Comparison of ENCODE assay signal across 19 cellular contexts in genomic region chr3:195109098-195109657, GRCh38.
"Had no signal": no experiment of that assay in that cellular context is flagged by ENCODE, and none has a peak within 500 bp of the region (broad histone marks: within the 10 kb centered on the region; RNA-seq: fewer than 3 reads in every experiment).

No MANE protein-coding gene starts in this region.

- H3K9me3 ChIP-seq: ascending aorta, mucosa of descending colon had no signal

- DNase-seq: activated CD4-positive, alpha-beta memory T cell treated with anti-CD3 and anti-CD28 coated beads, Interleukin-2, amount 10 ng/mL, durations not matched to agents 7 days and 5 days; activated CD4-positive, alpha-beta T cell treated with anti-CD3 and anti-CD28 coated beads, Interleukin-2, amount 10 ng/mL, durations not matched to agents 24 days and 14 days; activated gamma-delta T cell; activated naive CD4-positive, alpha-beta T cell treated with anti-CD3 and anti-CD28 coated beads, Interleukin-2, amount 50 U/mL, for 16 hours; brain microvascular endothelial cell; effector memory CD4-positive, alpha-beta T cell; glutamatergic neuron; hypothalamus; left cardiac atrium; mucosa of descending colon; nephron progenitor cell; occipital lobe; stimulated activated CD4-positive, alpha-beta T cell treated with anti-CD3 and anti-CD28 coated beads, Interleukin-4, amount 100 ng/mL, for 24 hours; stimulated activated naive CD4-positive, alpha-beta T cell treated with Interleukin-2 at 50 U/mL for 16 hours had no signal

- H3K27ac Mint-ChIP-seq: activated CD4-positive, alpha-beta memory T cell treated with anti-CD3 and anti-CD28 coated beads, Interleukin-2, amount 10 ng/mL, durations not matched to agents 7 days and 5 days; activated CD4-positive, alpha-beta T cell treated with anti-CD3 and anti-CD28 coated beads, Interleukin-2, amount 10 ng/mL, durations not matched to agents 24 days and 14 days; activated T-helper 1 cell treated with anti-CD3 and anti-CD28 coated beads, Interleukin-12 subunit alpha, Interleukin-12 subunit beta, Interleukin-2, Interleukin-4 antibody, amounts not matched to agents 30 ng/mL and 10 ng/mL and 1 ng/mL, durations not matched to agents 14 hours and 24 hours and 36 hours; memory B cell; nephron progenitor cell had no signal

- H3K36me3 ChIP-seq: ascending aorta, brain microvascular endothelial cell had no signal

- H3K36me3 Mint-ChIP-seq: memory B cell had no signal

- ATAC-seq: esophagus mucosa, left cardiac atrium, mucosa of descending colon had no signal

- H3K27me3 Mint-ChIP-seq: activated CD4-positive, alpha-beta memory T cell treated with anti-CD3 and anti-CD28 coated beads, Interleukin-2, amount 10 ng/mL, durations not matched to agents 7 days and 5 days; activated CD4-positive, alpha-beta T cell treated with anti-CD3 and anti-CD28 coated beads, Interleukin-2, amount 10 ng/mL, durations not matched to agents 24 days and 14 days; central memory CD8-positive, alpha-beta T cell; memory B cell had no signal

- H3K4me3 Mint-ChIP-seq: activated CD4-positive, alpha-beta memory T cell treated with anti-CD3 and anti-CD28 coated beads, Interleukin-2, amount 10 ng/mL, durations not matched to agents 7 days and 5 days; activated CD4-positive, alpha-beta T cell treated with anti-CD3 and anti-CD28 coated beads, Interleukin-2, amount 10 ng/mL, durations not matched to agents 24 days and 14 days; activated T-helper 1 cell treated with anti-CD3 and anti-CD28 coated beads, Interleukin-12 subunit alpha, Interleukin-12 subunit beta, Interleukin-2, Interleukin-4 antibody, amounts not matched to agents 30 ng/mL and 10 ng/mL and 1 ng/mL, durations not matched to agents 14 hours and 24 hours and 36 hours; central memory CD8-positive, alpha-beta T cell; memory B cell; nephron progenitor cell had no signal

- H3K27me3 ChIP-seq: ascending aorta, brain microvascular endothelial cell had no signal

- H3K4me3 ChIP-seq: ascending aorta, mucosa of descending colon had no signal

- H3K9me3 Mint-ChIP-seq: activated CD4-positive, alpha-beta memory T cell treated with anti-CD3 and anti-CD28 coated beads, Interleukin-2, amount 10 ng/mL, durations not matched to agents 7 days and 5 days; activated CD4-positive, alpha-beta T cell treated with anti-CD3 and anti-CD28 coated beads, Interleukin-2, amount 10 ng/mL, durations not matched to agents 24 days and 14 days; activated T-helper 1 cell treated with anti-CD3 and anti-CD28 coated beads, Interleukin-12 subunit alpha, Interleukin-12 subunit beta, Interleukin-2, Interleukin-4 antibody, amounts not matched to agents 30 ng/mL and 10 ng/mL and 1 ng/mL, durations not matched to agents 14 hours and 24 hours and 36 hours; central memory CD8-positive, alpha-beta T cell; memory B cell; nephron progenitor cell had no signal

- H3K27ac ChIP-seq: ascending aorta, brain microvascular endothelial cell had no signal
